1 cellular context compared by ENCODE assay signal in the genomic region with DNA sequence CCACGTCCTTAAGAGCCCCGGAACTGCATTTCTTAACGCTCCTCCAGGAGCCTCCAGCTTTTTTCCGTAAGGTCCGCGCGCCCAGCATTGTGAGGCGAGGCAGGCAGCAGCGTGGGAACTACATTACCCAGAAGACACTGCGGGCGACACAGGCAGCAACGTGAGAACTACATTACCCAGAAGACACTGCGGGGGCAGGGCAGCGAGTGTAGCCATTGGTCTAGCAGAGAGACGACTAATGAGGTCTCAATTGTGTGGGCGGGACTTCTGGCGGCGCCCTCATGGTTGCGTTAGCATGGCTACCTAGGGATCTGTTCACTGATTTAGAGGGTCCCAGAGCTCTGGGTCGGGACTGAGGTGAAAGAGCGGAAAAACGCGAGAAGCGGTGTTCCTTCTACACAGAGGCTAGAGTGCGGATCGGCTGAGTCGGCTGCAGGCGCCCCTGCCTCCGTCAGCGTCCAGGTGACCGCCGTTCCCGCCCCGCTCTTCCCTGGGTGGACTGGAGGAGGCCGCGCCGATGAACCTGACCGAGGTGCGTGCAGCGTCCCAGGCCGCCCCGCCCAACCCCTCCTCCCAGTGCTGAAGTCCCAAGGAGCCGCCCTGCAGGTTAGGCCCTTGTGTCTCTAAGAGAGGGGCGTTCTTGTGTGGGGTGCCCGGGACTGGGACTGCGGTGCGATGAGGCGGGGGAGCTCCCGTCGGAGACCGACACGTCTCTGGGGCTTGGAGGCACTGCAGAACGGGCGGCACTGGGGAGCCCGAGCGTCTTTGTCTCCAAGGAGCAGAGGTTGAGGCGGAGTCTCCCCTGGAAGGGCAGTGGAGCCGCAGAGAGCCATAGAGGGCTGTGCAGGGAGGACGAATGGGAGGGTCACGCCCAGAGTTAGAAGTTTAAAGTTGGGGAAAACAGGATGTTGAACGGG.
TF ChIP-seq lines count a peak whose summit lies in the region.

A gene (plus strand): TSS at position 264 of the 917 bp plus-strand sequence. CDS start 254 bp downstream, at position 518.

TF ChIP-seq in K562, 482 proteins besides CTCF, POLR2A, EP300 and RAD21 (continued from another document and continues in another):
- TF ChIP-seq, protein P1, sequence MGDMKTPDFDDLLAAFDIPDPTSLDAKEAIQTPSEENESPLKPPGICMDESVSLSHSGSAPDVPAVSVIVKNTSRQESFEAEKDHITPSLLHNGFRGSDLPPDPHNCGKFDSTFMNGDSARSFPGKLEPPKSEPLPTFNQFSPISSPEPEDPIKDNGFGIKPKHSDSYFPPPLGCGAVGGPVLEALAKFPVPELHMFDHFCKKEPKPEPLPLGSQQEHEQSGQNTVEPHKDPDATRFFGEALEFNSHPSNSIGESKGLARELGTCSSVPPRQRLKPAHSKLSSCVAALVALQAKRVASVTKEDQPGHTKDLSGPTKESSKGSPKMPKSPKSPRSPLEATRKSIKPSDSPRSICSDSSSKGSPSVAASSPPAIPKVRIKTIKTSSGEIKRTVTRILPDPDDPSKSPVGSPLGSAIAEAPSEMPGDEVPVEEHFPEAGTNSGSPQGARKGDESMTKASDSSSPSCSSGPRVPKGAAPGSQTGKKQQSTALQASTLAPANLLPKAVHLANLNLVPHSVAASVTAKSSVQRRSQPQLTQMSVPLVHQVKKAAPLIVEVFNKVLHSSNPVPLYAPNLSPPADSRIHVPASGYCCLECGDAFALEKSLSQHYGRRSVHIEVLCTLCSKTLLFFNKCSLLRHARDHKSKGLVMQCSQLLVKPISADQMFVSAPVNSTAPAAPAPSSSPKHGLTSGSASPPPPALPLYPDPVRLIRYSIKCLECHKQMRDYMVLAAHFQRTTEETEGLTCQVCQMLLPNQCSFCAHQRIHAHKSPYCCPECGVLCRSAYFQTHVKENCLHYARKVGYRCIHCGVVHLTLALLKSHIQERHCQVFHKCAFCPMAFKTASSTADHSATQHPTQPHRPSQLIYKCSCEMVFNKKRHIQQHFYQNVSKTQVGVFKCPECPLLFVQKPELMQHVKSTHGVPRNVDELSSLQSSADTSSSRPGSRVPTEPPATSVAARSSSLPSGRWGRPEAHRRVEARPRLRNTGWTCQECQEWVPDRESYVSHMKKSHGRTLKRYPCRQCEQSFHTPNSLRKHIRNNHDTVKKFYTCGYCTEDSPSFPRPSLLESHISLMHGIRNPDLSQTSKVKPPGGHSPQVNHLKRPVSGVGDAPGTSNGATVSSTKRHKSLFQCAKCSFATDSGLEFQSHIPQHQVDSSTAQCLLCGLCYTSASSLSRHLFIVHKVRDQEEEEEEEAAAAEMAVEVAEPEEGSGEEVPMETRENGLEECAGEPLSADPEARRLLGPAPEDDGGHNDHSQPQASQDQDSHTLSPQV (IDR thresholded peaks at IDR 0.05) = 0 out of 2 replicates have a peak, but pooled peaks have one; percentile 46
- TF ChIP-seq ZNF224 (CRISPR knock-in tag; IDR thresholded peaks at IDR 0.05) = no peak
- TF ChIP-seq SREBF2 (CRISPR knock-in tag; IDR thresholded peaks at IDR 0.05) = no peak
- peak; percentile 68 for TF ChIP-seq SUPT5H (IDR thresholded peaks at IDR 0.05)
- TF ChIP-seq DNMT1 (IDR thresholded peaks at IDR 0.05) = no peak
- peak; percentile 79 for TF ChIP-seq CXXC5 (CRISPR knock-in tag; IDR thresholded peaks at IDR 0.05)
- peak; percentile 23; the same call in 1 of the 2 replicates for TF ChIP-seq RFX1 (IDR thresholded peaks at IDR 0.05)
- no peak for TF ChIP-seq ZNF79 (CRISPR knock-in tag; IDR thresholded peaks at IDR 0.05; ENCODE audit: low read depth)
- TF ChIP-seq, protein P2, sequence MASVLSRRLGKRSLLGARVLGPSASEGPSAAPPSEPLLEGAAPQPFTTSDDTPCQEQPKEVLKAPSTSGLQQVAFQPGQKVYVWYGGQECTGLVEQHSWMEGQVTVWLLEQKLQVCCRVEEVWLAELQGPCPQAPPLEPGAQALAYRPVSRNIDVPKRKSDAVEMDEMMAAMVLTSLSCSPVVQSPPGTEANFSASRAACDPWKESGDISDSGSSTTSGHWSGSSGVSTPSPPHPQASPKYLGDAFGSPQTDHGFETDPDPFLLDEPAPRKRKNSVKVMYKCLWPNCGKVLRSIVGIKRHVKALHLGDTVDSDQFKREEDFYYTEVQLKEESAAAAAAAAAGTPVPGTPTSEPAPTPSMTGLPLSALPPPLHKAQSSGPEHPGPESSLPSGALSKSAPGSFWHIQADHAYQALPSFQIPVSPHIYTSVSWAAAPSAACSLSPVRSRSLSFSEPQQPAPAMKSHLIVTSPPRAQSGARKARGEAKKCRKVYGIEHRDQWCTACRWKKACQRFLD (CRISPR knock-in tag; IDR thresholded peaks at IDR 0.05) = peak; percentile 69; the same call in 1 of the 2 replicates
- peak; percentile 56; the same call in 1 of the 2 replicates for TF ChIP-seq ZNF175 (CRISPR knock-in tag; IDR thresholded peaks at IDR 0.05; ENCODE audit: low read depth)
- TF ChIP-seq, protein P3, sequence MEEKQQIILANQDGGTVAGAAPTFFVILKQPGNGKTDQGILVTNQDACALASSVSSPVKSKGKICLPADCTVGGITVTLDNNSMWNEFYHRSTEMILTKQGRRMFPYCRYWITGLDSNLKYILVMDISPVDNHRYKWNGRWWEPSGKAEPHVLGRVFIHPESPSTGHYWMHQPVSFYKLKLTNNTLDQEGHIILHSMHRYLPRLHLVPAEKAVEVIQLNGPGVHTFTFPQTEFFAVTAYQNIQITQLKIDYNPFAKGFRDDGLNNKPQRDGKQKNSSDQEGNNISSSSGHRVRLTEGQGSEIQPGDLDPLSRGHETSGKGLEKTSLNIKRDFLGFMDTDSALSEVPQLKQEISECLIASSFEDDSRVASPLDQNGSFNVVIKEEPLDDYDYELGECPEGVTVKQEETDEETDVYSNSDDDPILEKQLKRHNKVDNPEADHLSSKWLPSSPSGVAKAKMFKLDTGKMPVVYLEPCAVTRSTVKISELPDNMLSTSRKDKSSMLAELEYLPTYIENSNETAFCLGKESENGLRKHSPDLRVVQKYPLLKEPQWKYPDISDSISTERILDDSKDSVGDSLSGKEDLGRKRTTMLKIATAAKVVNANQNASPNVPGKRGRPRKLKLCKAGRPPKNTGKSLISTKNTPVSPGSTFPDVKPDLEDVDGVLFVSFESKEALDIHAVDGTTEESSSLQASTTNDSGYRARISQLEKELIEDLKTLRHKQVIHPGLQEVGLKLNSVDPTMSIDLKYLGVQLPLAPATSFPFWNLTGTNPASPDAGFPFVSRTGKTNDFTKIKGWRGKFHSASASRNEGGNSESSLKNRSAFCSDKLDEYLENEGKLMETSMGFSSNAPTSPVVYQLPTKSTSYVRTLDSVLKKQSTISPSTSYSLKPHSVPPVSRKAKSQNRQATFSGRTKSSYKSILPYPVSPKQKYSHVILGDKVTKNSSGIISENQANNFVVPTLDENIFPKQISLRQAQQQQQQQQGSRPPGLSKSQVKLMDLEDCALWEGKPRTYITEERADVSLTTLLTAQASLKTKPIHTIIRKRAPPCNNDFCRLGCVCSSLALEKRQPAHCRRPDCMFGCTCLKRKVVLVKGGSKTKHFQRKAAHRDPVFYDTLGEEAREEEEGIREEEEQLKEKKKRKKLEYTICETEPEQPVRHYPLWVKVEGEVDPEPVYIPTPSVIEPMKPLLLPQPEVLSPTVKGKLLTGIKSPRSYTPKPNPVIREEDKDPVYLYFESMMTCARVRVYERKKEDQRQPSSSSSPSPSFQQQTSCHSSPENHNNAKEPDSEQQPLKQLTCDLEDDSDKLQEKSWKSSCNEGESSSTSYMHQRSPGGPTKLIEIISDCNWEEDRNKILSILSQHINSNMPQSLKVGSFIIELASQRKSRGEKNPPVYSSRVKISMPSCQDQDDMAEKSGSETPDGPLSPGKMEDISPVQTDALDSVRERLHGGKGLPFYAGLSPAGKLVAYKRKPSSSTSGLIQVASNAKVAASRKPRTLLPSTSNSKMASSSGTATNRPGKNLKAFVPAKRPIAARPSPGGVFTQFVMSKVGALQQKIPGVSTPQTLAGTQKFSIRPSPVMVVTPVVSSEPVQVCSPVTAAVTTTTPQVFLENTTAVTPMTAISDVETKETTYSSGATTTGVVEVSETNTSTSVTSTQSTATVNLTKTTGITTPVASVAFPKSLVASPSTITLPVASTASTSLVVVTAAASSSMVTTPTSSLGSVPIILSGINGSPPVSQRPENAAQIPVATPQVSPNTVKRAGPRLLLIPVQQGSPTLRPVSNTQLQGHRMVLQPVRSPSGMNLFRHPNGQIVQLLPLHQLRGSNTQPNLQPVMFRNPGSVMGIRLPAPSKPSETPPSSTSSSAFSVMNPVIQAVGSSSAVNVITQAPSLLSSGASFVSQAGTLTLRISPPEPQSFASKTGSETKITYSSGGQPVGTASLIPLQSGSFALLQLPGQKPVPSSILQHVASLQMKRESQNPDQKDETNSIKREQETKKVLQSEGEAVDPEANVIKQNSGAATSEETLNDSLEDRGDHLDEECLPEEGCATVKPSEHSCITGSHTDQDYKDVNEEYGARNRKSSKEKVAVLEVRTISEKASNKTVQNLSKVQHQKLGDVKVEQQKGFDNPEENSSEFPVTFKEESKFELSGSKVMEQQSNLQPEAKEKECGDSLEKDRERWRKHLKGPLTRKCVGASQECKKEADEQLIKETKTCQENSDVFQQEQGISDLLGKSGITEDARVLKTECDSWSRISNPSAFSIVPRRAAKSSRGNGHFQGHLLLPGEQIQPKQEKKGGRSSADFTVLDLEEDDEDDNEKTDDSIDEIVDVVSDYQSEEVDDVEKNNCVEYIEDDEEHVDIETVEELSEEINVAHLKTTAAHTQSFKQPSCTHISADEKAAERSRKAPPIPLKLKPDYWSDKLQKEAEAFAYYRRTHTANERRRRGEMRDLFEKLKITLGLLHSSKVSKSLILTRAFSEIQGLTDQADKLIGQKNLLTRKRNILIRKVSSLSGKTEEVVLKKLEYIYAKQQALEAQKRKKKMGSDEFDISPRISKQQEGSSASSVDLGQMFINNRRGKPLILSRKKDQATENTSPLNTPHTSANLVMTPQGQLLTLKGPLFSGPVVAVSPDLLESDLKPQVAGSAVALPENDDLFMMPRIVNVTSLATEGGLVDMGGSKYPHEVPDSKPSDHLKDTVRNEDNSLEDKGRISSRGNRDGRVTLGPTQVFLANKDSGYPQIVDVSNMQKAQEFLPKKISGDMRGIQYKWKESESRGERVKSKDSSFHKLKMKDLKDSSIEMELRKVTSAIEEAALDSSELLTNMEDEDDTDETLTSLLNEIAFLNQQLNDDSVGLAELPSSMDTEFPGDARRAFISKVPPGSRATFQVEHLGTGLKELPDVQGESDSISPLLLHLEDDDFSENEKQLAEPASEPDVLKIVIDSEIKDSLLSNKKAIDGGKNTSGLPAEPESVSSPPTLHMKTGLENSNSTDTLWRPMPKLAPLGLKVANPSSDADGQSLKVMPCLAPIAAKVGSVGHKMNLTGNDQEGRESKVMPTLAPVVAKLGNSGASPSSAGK (IDR thresholded peaks at IDR 0.05) = peak; percentile 72; the same call in 1 of the 2 replicates
- no peak for TF ChIP-seq DACH1 (IDR thresholded peaks at IDR 0.05; ENCODE audit: partially characterized antibody)
- TF ChIP-seq, protein P4, sequence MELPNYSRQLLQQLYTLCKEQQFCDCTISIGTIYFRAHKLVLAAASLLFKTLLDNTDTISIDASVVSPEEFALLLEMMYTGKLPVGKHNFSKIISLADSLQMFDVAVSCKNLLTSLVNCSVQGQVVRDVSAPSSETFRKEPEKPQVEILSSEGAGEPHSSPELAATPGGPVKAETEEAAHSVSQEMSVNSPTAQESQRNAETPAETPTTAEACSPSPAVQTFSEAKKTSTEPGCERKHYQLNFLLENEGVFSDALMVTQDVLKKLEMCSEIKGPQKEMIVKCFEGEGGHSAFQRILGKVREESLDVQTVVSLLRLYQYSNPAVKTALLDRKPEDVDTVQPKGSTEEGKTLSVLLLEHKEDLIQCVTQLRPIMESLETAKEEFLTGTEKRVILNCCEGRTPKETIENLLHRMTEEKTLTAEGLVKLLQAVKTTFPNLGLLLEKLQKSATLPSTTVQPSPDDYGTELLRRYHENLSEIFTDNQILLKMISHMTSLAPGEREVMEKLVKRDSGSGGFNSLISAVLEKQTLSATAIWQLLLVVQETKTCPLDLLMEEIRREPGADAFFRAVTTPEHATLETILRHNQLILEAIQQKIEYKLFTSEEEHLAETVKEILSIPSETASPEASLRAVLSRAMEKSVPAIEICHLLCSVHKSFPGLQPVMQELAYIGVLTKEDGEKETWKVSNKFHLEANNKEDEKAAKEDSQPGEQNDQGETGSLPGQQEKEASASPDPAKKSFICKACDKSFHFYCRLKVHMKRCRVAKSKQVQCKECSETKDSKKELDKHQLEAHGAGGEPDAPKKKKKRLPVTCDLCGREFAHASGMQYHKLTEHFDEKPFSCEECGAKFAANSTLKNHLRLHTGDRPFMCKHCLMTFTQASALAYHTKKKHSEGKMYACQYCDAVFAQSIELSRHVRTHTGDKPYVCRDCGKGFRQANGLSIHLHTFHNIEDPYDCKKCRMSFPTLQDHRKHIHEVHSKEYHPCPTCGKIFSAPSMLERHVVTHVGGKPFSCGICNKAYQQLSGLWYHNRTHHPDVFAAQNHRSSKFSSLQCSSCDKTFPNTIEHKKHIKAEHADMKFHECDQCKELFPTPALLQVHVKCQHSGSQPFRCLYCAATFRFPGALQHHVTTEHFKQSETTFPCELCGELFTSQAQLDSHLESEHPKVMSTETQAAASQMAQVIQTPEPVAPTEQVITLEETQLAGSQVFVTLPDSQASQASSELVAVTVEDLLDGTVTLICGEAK (IDR thresholded peaks at IDR 0.05) = peak; percentile 79
- TF ChIP-seq, protein P4 (CRISPR knock-in tag; IDR thresholded peaks at IDR 0.05) = no peak
- TF ChIP-seq, protein P5, sequence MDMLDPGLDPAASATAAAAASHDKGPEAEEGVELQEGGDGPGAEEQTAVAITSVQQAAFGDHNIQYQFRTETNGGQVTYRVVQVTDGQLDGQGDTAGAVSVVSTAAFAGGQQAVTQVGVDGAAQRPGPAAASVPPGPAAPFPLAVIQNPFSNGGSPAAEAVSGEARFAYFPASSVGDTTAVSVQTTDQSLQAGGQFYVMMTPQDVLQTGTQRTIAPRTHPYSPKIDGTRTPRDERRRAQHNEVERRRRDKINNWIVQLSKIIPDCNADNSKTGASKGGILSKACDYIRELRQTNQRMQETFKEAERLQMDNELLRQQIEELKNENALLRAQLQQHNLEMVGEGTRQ (CRISPR knock-in tag; IDR thresholded peaks at IDR 0.05) = no peak
- TF ChIP-seq NR4A1 (CRISPR knock-in tag; IDR thresholded peaks at IDR 0.05) = no peak
- no peak for TF ChIP-seq NR4A1 (tag; IDR thresholded peaks at IDR 0.05)
- TF ChIP-seq TAF1 (IDR thresholded peaks at IDR 0.05; ENCODE audit: control insufficient read depth, extremely low read depth, insufficient read depth, low read length, severe bottlenecking) = peak; percentile 63
